Comparison of ENCODE assay signal across 1 cellular context in the genomic region with DNA sequence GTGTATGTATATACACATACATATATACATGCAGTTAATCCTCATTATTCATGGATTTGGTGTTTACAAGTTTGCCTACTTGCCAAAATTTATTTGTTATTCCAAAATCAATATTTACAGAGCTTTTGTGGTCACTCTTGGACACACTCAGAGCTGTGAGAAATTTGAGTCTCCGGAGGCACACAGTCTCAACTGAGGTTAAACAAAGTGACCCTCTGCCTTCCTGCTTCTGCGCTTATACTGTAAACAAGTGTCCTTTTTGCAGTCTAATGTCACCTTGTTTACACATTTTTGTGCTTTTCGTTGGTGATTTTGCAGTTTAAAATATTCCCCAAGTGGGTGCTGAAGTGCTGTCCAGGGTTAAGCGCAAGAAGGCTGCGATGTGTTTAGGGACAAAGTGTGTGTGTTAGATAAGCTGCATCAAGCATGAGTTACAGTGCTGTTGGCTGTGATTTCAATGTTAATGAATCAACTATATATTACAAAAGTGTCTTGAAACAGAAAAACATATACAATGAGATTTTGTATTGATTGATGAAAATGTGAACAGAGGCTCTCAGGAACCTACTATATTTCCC.
TF ChIP-seq lines count a peak whose summit lies in the region.

No MANE protein-coding gene starts in this region.

TF ChIP-seq in HepG2, 621 proteins besides CTCF, POLR2A, EP300 and RAD21 (continued from another document and continues in another):
- TF ChIP-seq, protein P1, sequence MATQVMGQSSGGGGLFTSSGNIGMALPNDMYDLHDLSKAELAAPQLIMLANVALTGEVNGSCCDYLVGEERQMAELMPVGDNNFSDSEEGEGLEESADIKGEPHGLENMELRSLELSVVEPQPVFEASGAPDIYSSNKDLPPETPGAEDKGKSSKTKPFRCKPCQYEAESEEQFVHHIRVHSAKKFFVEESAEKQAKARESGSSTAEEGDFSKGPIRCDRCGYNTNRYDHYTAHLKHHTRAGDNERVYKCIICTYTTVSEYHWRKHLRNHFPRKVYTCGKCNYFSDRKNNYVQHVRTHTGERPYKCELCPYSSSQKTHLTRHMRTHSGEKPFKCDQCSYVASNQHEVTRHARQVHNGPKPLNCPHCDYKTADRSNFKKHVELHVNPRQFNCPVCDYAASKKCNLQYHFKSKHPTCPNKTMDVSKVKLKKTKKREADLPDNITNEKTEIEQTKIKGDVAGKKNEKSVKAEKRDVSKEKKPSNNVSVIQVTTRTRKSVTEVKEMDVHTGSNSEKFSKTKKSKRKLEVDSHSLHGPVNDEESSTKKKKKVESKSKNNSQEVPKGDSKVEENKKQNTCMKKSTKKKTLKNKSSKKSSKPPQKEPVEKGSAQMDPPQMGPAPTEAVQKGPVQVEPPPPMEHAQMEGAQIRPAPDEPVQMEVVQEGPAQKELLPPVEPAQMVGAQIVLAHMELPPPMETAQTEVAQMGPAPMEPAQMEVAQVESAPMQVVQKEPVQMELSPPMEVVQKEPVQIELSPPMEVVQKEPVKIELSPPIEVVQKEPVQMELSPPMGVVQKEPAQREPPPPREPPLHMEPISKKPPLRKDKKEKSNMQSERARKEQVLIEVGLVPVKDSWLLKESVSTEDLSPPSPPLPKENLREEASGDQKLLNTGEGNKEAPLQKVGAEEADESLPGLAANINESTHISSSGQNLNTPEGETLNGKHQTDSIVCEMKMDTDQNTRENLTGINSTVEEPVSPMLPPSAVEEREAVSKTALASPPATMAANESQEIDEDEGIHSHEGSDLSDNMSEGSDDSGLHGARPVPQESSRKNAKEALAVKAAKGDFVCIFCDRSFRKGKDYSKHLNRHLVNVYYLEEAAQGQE (IDR thresholded peaks at IDR 0.05; ENCODE audit: borderline replicate concordance in 1 of 2, low read depth in 1 of 2, low read length in 2 of 2), result peak in 1 of 2 experiments; percentile 52; a peak in 1 of 4 replicates
- TF ChIP-seq ELF3 (CRISPR knock-in tag; IDR thresholded peaks at IDR 0.05) (0 out of 2 replicates have a peak, but pooled peaks have one; percentile 31), SOX13 (IDR thresholded peaks at IDR 0.05) (no peak), SOX13 (CRISPR knock-in tag; conservative IDR thresholded peaks at IDR 0.05 in 1 of 2, IDR thresholded peaks at IDR 0.05 in 1 of 2) (peak in 1 of 2 experiments; percentile 59; a peak in 2 of 4 replicates), ZNF335 (CRISPR knock-in tag; IDR thresholded peaks at IDR 0.05) (no peak), SIX4 (CRISPR knock-in tag; IDR thresholded peaks at IDR 0.05) (peak; percentile 94), HMG20B (CRISPR knock-in tag; conservative IDR thresholded peaks at IDR 0.05) (0 out of 2 replicates have a peak, but pooled peaks have one; percentile 60), NR2F6 (IDR thresholded peaks at IDR 0.05) (peak; percentile 90), NR2F6 (CRISPR knock-in tag; IDR thresholded peaks at IDR 0.05) (peak; percentile 84), ZNF432 (CRISPR knock-in tag; IDR thresholded peaks at IDR 0.05; ENCODE audit: borderline replicate concordance) (no peak), ARNTL (CRISPR knock-in tag; IDR thresholded peaks at IDR 0.05) (no peak), TCF7 (IDR thresholded peaks at IDR 0.05; ENCODE audit: low read depth) (peak; percentile 59; the same call in 1 of the 2 replicates), ZNF558 (CRISPR knock-in tag; IDR thresholded peaks at IDR 0.05; ENCODE audit: borderline replicate concordance) (no peak), TEAD3 (CRISPR knock-in tag; optimal IDR thresholded peaks at IDR 0.05; ENCODE audit: borderline replicate concordance) (peak; percentile 52), THYN1 (CRISPR knock-in tag; IDR thresholded peaks at IDR 0.05; ENCODE audit: borderline replicate concordance, low read depth) (no peak), TBX2 (CRISPR knock-in tag; IDR thresholded peaks at IDR 0.05; ENCODE audit: borderline replicate concordance) (peak; percentile 90), CBFB (CRISPR knock-in tag; IDR thresholded peaks at IDR 0.05) (peak; percentile 98), FOXJ3 (CRISPR knock-in tag; IDR thresholded peaks at IDR 0.05; ENCODE audit: borderline replicate concordance) (peak; percentile 60; the same call in 1 of the 2 replicates), HMG20A (CRISPR knock-in tag; IDR thresholded peaks at IDR 0.05; ENCODE audit: borderline replicate concordance) (peak; percentile 86; the same call in 1 of the 2 replicates), ZNF607 (CRISPR knock-in tag; IDR thresholded peaks at IDR 0.05; ENCODE audit: borderline replicate concordance) (no peak), NFIC (IDR thresholded peaks at IDR 0.05; ENCODE audit: low read length) (peak; percentile 80; the same call in 1 of the 2 replicates), FOXO1 (CRISPR knock-in tag; IDR thresholded peaks at IDR 0.05) (peak; percentile 69; the same call in 1 of the 2 replicates), SMAD1 (CRISPR knock-in tag; IDR thresholded peaks at IDR 0.05; ENCODE audit: borderline replicate concordance, low read depth) (no peak), ZNF354B (CRISPR knock-in tag; IDR thresholded peaks at IDR 0.05) (no peak), ETV5 (CRISPR knock-in tag; IDR thresholded peaks at IDR 0.05; ENCODE audit: borderline replicate concordance) (peak; percentile 76; the same call in 1 of the 2 replicates), ZNF136 (CRISPR knock-in tag; IDR thresholded peaks at IDR 0.05; ENCODE audit: low read depth) (no peak), ERF (CRISPR knock-in tag; IDR thresholded peaks at IDR 0.05) (peak; percentile 58; the same call in 1 of the 2 replicates), FOSL2 (CRISPR knock-in tag; IDR thresholded peaks at IDR 0.05) (peak; percentile 47), ZBTB42 (CRISPR knock-in tag; IDR thresholded peaks at IDR 0.05) (no peak), RARA (CRISPR knock-in tag; IDR thresholded peaks at IDR 0.05) (peak; percentile 77), GATAD2A (CRISPR knock-in tag; IDR thresholded peaks at IDR 0.05) (peak; percentile 51; the same call in 1 of the 2 replicates), SOX5 (CRISPR knock-in tag; IDR thresholded peaks at IDR 0.05; ENCODE audit: borderline replicate concordance) (peak; percentile 58; the same call in 1 of the 2 replicates), SMC3 (IDR thresholded peaks at IDR 0.05; ENCODE audit: low read length) (no peak), ZNF572 (CRISPR knock-in tag; IDR thresholded peaks at IDR 0.05) (no peak), ZFP36L1 (CRISPR knock-in tag; IDR thresholded peaks at IDR 0.05) (0 out of 2 replicates have a peak, but pooled peaks have one; percentile 32), ZNF225 (CRISPR knock-in tag; IDR thresholded peaks at IDR 0.05) (no peak), GABPA (IDR thresholded peaks at IDR 0.05; ENCODE audit: low read depth, low read length) (no peak), GABPA (CRISPR knock-in tag; IDR thresholded peaks at IDR 0.05; ENCODE audit: low read depth) (no peak), SIX1 (CRISPR knock-in tag; IDR thresholded peaks at IDR 0.05; ENCODE audit: borderline replicate concordance) (peak; percentile 62; the same call in 1 of the 2 replicates), SNAI1 (CRISPR knock-in tag; IDR thresholded peaks at IDR 0.05; ENCODE audit: borderline replicate concordance) (no peak), PITX1 (CRISPR knock-in tag; IDR thresholded peaks at IDR 0.05) (peak; percentile 80; the same call in 1 of the 2 replicates), BCL6 (CRISPR knock-in tag; IDR thresholded peaks at IDR 0.05) (peak; percentile 66), CREM (IDR thresholded peaks at IDR 0.05) (0 out of 2 replicates have a peak, but pooled peaks have one; percentile 19), CREM (CRISPR knock-in tag; IDR thresholded peaks at IDR 0.05) (no peak), NR2F2 (IDR thresholded peaks at IDR 0.05; ENCODE audit: borderline replicate concordance, low read depth) (peak; percentile 96), SALL1 (CRISPR knock-in tag; IDR thresholded peaks at IDR 0.05) (peak; percentile 49; the same call in 1 of the 2 replicates), BRCA1 (CRISPR knock-in tag; IDR thresholded peaks at IDR 0.05) (no peak), MAFG (CRISPR knock-in tag; IDR thresholded peaks at IDR 0.05) (no peak), SOX6 (IDR thresholded peaks at IDR 0.05) (no peak), SOX6 (CRISPR knock-in tag; IDR thresholded peaks at IDR 0.05) (peak; percentile 76)
- TF ChIP-seq, protein P2, sequence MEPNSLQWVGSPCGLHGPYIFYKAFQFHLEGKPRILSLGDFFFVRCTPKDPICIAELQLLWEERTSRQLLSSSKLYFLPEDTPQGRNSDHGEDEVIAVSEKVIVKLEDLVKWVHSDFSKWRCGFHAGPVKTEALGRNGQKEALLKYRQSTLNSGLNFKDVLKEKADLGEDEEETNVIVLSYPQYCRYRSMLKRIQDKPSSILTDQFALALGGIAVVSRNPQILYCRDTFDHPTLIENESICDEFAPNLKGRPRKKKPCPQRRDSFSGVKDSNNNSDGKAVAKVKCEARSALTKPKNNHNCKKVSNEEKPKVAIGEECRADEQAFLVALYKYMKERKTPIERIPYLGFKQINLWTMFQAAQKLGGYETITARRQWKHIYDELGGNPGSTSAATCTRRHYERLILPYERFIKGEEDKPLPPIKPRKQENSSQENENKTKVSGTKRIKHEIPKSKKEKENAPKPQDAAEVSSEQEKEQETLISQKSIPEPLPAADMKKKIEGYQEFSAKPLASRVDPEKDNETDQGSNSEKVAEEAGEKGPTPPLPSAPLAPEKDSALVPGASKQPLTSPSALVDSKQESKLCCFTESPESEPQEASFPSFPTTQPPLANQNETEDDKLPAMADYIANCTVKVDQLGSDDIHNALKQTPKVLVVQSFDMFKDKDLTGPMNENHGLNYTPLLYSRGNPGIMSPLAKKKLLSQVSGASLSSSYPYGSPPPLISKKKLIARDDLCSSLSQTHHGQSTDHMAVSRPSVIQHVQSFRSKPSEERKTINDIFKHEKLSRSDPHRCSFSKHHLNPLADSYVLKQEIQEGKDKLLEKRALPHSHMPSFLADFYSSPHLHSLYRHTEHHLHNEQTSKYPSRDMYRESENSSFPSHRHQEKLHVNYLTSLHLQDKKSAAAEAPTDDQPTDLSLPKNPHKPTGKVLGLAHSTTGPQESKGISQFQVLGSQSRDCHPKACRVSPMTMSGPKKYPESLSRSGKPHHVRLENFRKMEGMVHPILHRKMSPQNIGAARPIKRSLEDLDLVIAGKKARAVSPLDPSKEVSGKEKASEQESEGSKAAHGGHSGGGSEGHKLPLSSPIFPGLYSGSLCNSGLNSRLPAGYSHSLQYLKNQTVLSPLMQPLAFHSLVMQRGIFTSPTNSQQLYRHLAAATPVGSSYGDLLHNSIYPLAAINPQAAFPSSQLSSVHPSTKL (CRISPR knock-in tag; IDR thresholded peaks at IDR 0.05), result peak; percentile 86
- TF ChIP-seq, protein P3, sequence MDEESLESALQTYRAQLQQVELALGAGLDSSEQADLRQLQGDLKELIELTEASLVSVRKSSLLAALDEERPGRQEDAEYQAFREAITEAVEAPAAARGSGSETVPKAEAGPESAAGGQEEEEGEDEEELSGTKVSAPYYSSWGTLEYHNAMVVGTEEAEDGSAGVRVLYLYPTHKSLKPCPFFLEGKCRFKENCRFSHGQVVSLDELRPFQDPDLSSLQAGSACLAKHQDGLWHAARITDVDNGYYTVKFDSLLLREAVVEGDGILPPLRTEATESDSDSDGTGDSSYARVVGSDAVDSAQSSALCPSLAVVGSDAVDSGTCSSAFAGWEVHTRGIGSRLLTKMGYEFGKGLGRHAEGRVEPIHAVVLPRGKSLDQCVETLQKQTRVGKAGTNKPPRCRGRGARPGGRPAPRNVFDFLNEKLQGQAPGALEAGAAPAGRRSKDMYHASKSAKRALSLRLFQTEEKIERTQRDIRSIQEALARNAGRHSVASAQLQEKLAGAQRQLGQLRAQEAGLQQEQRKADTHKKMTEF (CRISPR knock-in tag; IDR thresholded peaks at IDR 0.05), result peak; percentile 63; the same call in 1 of the 2 replicates
- TF ChIP-seq, protein P4, sequence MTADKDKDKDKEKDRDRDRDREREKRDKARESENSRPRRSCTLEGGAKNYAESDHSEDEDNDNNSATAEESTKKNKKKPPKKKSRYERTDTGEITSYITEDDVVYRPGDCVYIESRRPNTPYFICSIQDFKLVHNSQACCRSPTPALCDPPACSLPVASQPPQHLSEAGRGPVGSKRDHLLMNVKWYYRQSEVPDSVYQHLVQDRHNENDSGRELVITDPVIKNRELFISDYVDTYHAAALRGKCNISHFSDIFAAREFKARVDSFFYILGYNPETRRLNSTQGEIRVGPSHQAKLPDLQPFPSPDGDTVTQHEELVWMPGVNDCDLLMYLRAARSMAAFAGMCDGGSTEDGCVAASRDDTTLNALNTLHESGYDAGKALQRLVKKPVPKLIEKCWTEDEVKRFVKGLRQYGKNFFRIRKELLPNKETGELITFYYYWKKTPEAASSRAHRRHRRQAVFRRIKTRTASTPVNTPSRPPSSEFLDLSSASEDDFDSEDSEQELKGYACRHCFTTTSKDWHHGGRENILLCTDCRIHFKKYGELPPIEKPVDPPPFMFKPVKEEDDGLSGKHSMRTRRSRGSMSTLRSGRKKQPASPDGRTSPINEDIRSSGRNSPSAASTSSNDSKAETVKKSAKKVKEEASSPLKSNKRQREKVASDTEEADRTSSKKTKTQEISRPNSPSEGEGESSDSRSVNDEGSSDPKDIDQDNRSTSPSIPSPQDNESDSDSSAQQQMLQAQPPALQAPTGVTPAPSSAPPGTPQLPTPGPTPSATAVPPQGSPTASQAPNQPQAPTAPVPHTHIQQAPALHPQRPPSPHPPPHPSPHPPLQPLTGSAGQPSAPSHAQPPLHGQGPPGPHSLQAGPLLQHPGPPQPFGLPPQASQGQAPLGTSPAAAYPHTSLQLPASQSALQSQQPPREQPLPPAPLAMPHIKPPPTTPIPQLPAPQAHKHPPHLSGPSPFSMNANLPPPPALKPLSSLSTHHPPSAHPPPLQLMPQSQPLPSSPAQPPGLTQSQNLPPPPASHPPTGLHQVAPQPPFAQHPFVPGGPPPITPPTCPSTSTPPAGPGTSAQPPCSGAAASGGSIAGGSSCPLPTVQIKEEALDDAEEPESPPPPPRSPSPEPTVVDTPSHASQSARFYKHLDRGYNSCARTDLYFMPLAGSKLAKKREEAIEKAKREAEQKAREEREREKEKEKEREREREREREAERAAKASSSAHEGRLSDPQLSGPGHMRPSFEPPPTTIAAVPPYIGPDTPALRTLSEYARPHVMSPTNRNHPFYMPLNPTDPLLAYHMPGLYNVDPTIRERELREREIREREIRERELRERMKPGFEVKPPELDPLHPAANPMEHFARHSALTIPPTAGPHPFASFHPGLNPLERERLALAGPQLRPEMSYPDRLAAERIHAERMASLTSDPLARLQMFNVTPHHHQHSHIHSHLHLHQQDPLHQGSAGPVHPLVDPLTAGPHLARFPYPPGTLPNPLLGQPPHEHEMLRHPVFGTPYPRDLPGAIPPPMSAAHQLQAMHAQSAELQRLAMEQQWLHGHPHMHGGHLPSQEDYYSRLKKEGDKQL (CRISPR knock-in tag; IDR thresholded peaks at IDR 0.05; ENCODE audit: low read depth), result peak; percentile 94
